In the genomic region with DNA sequence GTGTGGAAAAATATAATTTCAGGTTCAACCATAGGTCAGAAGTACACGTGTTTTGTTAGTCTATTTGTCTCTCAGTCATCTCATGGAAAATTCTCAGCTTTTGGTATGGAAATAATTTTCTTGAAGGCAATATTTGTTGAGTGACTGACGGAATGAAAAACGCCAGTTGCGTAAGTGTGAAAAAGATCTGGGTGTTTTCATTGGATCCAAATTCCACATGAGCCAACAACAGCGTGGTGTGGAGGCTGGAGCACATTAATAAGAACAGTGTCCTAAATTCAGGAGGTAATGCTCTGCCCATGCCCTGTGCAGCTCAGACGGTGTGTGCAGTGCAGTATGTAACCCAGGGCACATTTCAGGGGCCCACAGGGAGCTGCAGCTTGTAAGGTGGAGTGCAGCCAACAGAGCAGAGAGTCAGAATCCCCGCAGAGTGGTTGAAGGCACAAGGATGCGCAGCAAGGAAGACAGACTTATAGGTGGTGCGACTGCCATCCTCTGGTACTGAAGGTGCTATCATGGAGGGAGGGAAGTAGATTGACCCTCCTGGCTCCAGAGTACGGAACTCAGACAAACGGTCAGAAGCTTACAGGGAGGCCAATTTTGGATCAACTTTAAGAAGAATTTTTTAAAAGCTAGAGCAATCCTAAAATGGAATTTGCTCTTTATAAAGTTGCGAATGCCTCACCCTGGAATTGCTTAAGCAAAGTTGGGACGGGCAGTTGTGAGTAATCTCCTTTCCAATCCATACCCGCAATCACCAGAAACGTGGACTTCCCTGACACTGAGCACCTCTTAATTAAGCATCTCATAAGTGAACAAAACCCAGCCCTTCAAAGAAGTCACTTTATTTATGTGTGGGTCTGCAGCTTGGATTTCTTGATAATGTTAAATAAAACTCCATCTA, we compare ENCODE assay signal across 14 cellular contexts. TPM values are rescaled to one million over a fixed set of nuclear protein-coding genes. Genes with fewer than 3 reads are reported as not detected.
DNase-seq lines count a peak whose midpoint lies in the region; ATAC-seq and TF ChIP-seq lines count a peak whose summit lies in the region.
"Had no signal": no experiment of that assay in that cellular context is flagged by ENCODE, and none has a peak within 500 bp of the region (broad histone marks: within the 10 kb centered on the region; RNA-seq: fewer than 3 reads in every experiment).

No MANE protein-coding gene starts in this region.

- DNase-seq in RWPE2 (ENCODE audit: low spot score) (no peak), fibroblast of gingiva (ENCODE audit: low read depth) (peak; percentile 91), mucosa of descending colon (no peak), vagina (ENCODE audit: extremely low spot score in 2 of 2) (no peak), NCI-H446 (lab: John Stamatoyannopoulos, UW) (no peak), SHP77 (lab: John Stamatoyannopoulos, UW) (no peak)
- no peak for DNase-seq in CD4-positive, alpha-beta memory T cell
- no peak for DNase-seq in CD8-positive, alpha-beta T cell
- DNase-seq: activated CD4-positive, alpha-beta T cell treated with anti-CD3 and anti-CD28 coated beads, Interleukin-2, amount 10 ng/mL, durations not matched to agents 24 days and 14 days; activated T-cell treated with anti-CD3 and anti-CD28 coated beads, Interleukin-2, amount 50 U/mL, for 48 hours; effector memory CD8-positive, alpha-beta T cell; NCI-H1092 treated with DMSO at 0.1 percent for 48 hours; NCI-H345; T-helper 2 cell had no signal

- ATAC-seq in RWPE2 (ENCODE audit: low read depth), result no peak
- ATAC-seq in mucosa of descending colon, result peak; percentile 40
- ATAC-seq in CD8-positive, alpha-beta T cell, result no peak
- ATAC-seq: effector memory CD8-positive, alpha-beta T cell had no signal

- POLR2A ChIA-PET in CD4-positive, alpha-beta memory T cell (lab: Charles Lee; ENCODE audit: partially characterized antibody), result no interaction called here
- POLR2A ChIA-PET in CD8-positive, alpha-beta T cell (lab: Charles Lee), result no interaction called here

- H3K27ac ChIP-seq in RWPE2 (ENCODE audit: poor library complexity, severe bottlenecking) (peak overlapping the region; percentile 96), vagina (peak overlapping the region; percentile 73)
- H3K27ac ChIP-seq in CD4-positive, alpha-beta memory T cell (ENCODE audit: low read depth, low read length), result no peak overlapping the region
- H3K27ac ChIP-seq in CD8-positive, alpha-beta T cell (ENCODE audit: low read depth, low read length), result no peak overlapping the region

- H3K4me1 ChIP-seq in RWPE2 (ENCODE audit: insufficient read depth, poor library complexity, severe bottlenecking) (peaks cover 86% of the 10 kb centered on the region), mucosa of descending colon (ENCODE audit: low read depth) (peaks cover 6% of the 10 kb centered on the region), vagina (peaks cover 84% of the 10 kb centered on the region)
- H3K4me1 ChIP-seq in CD4-positive, alpha-beta memory T cell (ENCODE audit: insufficient read depth, low read length), result no peaks in the 10 kb centered on the region
- no peaks in the 10 kb centered on the region for H3K4me1 ChIP-seq in CD8-positive, alpha-beta T cell (ENCODE audit: insufficient read depth, low read length)

- H3K36me3 ChIP-seq in RWPE2 (ENCODE audit: low read depth) (peaks cover 91% of the 10 kb centered on the region), mucosa of descending colon (ENCODE audit: low read depth) (no peaks in the 10 kb centered on the region), vagina (no peaks in the 10 kb centered on the region)
- no peaks in the 10 kb centered on the region for H3K36me3 ChIP-seq in CD4-positive, alpha-beta memory T cell (ENCODE audit: insufficient read depth, low read length)
- no peaks in the 10 kb centered on the region for H3K36me3 ChIP-seq in CD8-positive, alpha-beta T cell (ENCODE audit: insufficient read depth, low read length)

- H3K27me3 Mint-ChIP-seq in CD4-positive, alpha-beta memory T cell, result peaks cover 3 to 4% of the 10 kb centered on the region in 2 donors
- peaks cover 4% of the 10 kb centered on the region for H3K27me3 Mint-ChIP-seq in CD8-positive, alpha-beta T cell (ENCODE audit: low read depth)

- CTCF ChIA-PET in CD4-positive, alpha-beta memory T cell (lab: Charles Lee; ENCODE audit: partially characterized antibody), result no interaction called here
- CTCF ChIA-PET in CD8-positive, alpha-beta T cell (lab: Charles Lee), result interaction anchor here (1.2 kb wide), 1 partner anchor 10 kb away, joined by 5 read pairs; no protein-coding TSS in a partner anchor

- no peaks in the 10 kb centered on the region for H3K36me3 Mint-ChIP-seq in CD4-positive, alpha-beta memory T cell
- H3K36me3 Mint-ChIP-seq in CD8-positive, alpha-beta T cell, result no peaks in the 10 kb centered on the region

- no peaks in the 10 kb centered on the region for H3K9me3 Mint-ChIP-seq in CD4-positive, alpha-beta memory T cell
- peaks cover 4% of the 10 kb centered on the region for H3K9me3 Mint-ChIP-seq in CD8-positive, alpha-beta T cell
- H3K9me3 Mint-ChIP-seq: activated CD4-positive, alpha-beta T cell treated with anti-CD3 and anti-CD28 coated beads, Interleukin-2, amount 10 ng/mL, durations not matched to agents 24 days and 14 days; effector memory CD8-positive, alpha-beta T cell had no signal

- H3K4me3 ChIP-seq in RWPE2 (ENCODE audit: severe bottlenecking) (no peak overlapping the region), mucosa of descending colon (no peak overlapping the region), vagina (no peak overlapping the region)
- H3K4me3 ChIP-seq in CD4-positive, alpha-beta memory T cell (ENCODE audit: low read length in 2 of 2), result no peak overlapping the region
- H3K4me3 ChIP-seq in CD8-positive, alpha-beta T cell (ENCODE audit: low read depth, low read length), result no peak overlapping the region

- no peaks in the 10 kb centered on the region for H3K27me3 ChIP-seq in RWPE2 (ENCODE audit: insufficient read depth, poor library complexity, severe bottlenecking)
- no peaks in the 10 kb centered on the region for H3K27me3 ChIP-seq in vagina
- H3K27me3 ChIP-seq in CD4-positive, alpha-beta memory T cell (ENCODE audit: insufficient read depth, low read length), result no peaks in the 10 kb centered on the region
- H3K27me3 ChIP-seq in CD8-positive, alpha-beta T cell (ENCODE audit: insufficient read depth, low read length), result no peaks in the 10 kb centered on the region

- TF ChIP-seq POLR2A in vagina (IDR thresholded peaks at IDR 0.05), result no peak

- intact Hi-C loops in mucosa of descending colon (cut with DNase I, micrococcal nuclease) (no loop called here), vagina (cut with DNase I) (no loop called here)
- intact Hi-C loops in CD4-positive, alpha-beta memory T cell (cut with micrococcal nuclease), result no loop called here
- intact Hi-C loops in CD8-positive, alpha-beta T cell (cut with DNase I, micrococcal nuclease), result no loop called here

- no peak overlapping the region for H3K4me3 Mint-ChIP-seq in CD4-positive, alpha-beta memory T cell
- H3K4me3 Mint-ChIP-seq in CD8-positive, alpha-beta T cell, result no peak overlapping the region
- H3K4me3 Mint-ChIP-seq: activated CD4-positive, alpha-beta T cell treated with anti-CD3 and anti-CD28 coated beads, Interleukin-2, amount 10 ng/mL, durations not matched to agents 24 days and 14 days; effector memory CD8-positive, alpha-beta T cell had no signal

- no peaks in the 10 kb centered on the region for H3K9me3 ChIP-seq in RWPE2 (ENCODE audit: severe bottlenecking)
- no peaks in the 10 kb centered on the region for H3K9me3 ChIP-seq in mucosa of descending colon
- H3K9me3 ChIP-seq in vagina, result no peaks in the 10 kb centered on the region
- no peaks in the 10 kb centered on the region for H3K9me3 ChIP-seq in CD4-positive, alpha-beta memory T cell (ENCODE audit: control insufficient read depth in 1 of 2, low read length in 2 of 2)
- no peaks in the 10 kb centered on the region for H3K9me3 ChIP-seq in CD8-positive, alpha-beta T cell (ENCODE audit: low read length)

- TF ChIP-seq CTCF in RWPE2 (IDR thresholded peaks at IDR 0.05; ENCODE audit: poor library complexity, severe bottlenecking) (no peak), mucosa of descending colon (IDR thresholded peaks at IDR 0.05) (no peak), vagina (IDR thresholded peaks at IDR 0.05) (no peak)
- no peak for TF ChIP-seq CTCF in CD8-positive, alpha-beta T cell (IDR thresholded peaks at IDR 0.05)

- peaks cover 0 to 4% (median 0%) of the 10 kb centered on the region in 4 donors for H3K4me1 Mint-ChIP-seq in CD4-positive, alpha-beta memory T cell
- no peaks in the 10 kb centered on the region for H3K4me1 Mint-ChIP-seq in CD8-positive, alpha-beta T cell (ENCODE audit: low read depth)
- H3K4me1 Mint-ChIP-seq: activated CD4-positive, alpha-beta T cell treated with anti-CD3 and anti-CD28 coated beads, Interleukin-2, amount 10 ng/mL, durations not matched to agents 24 days and 14 days had no signal

- H3K27ac Mint-ChIP-seq in CD4-positive, alpha-beta memory T cell, result no peak overlapping the region
- no peak overlapping the region for H3K27ac Mint-ChIP-seq in CD8-positive, alpha-beta T cell
- H3K27ac Mint-ChIP-seq: activated CD4-positive, alpha-beta T cell treated with anti-CD3 and anti-CD28 coated beads, Interleukin-2, amount 10 ng/mL, durations not matched to agents 24 days and 14 days; effector memory CD8-positive, alpha-beta T cell had no signal

RNA-seq across cellular contexts. Expression of gene EGFR, which starts 38.0 kb away (rescaled TPM):
- total RNA-seq in mucosa of descending colon (10 to 100 TPM; 63.6 to 96.3 (median 72.5) TPM), vagina (130 TPM)
- not detected for total RNA-seq in CD4-positive, alpha-beta memory T cell
- not detected for polyA plus RNA-seq in CD4-positive, alpha-beta memory T cell
- total RNA-seq in CD8-positive, alpha-beta T cell, result not detected
- total RNA-seq: activated CD4-positive, alpha-beta T cell treated with anti-CD3 and anti-CD28 coated beads, Interleukin-2, amount 10 ng/mL, durations not matched to agents 24 days and 14 days had no signal

Comparison
In these comparisons a context has a peak if more than half of its experiments do, and no peak if none do; other contexts are left out.
1. H3K27ac ChIP-seq: peak in RWPE2 (single experiment) and vagina (single experiment); none in CD4-positive, alpha-beta memory T cell (single experiment) and CD8-positive, alpha-beta T cell (single experiment).
2. RNA of gene EGFR, which starts 38.0 kb away (total RNA-seq): 130 TPM in vagina (single experiment) and 63.6 to 96.3 TPM in mucosa of descending colon; not detected in CD4-positive, alpha-beta memory T cell and not detected in CD8-positive, alpha-beta T cell; every median in the first group is over 10 times any median in the second.